In genomic region chr1:44819594-44820327, GRCh38 we compare ENCODE assay signal across 1 cellular context.
TF ChIP-seq lines count a peak whose summit lies in the region.

No MANE protein-coding gene starts in this region.

TF ChIP-seq in K562, 482 proteins besides CTCF, POLR2A, EP300 and RAD21 (continued from another document and continues in another):
- TF ChIP-seq SFPQ (IDR thresholded peaks at IDR 0.05; ENCODE audit: low read depth, low read length) (no peak), U2AF2 (optimal IDR thresholded peaks at IDR 0.05; ENCODE audit: low read depth, low read length) (no peak), ZNF407 (IDR thresholded peaks at IDR 0.05; ENCODE audit: low read depth) (no peak), THAP12 (CRISPR knock-in tag; IDR thresholded peaks at IDR 0.05) (peak; percentile 97), ZNF431 (CRISPR knock-in tag; IDR thresholded peaks at IDR 0.05) (no peak; the same call in none of the 2 replicates), ZNF740 (CRISPR knock-in tag; IDR thresholded peaks at IDR 0.05) (0 out of 2 replicates have a peak, but pooled peaks have one; percentile 13), ZNF740 (tag; IDR thresholded peaks at IDR 0.05) (no peak), ARID3A (IDR thresholded peaks at IDR 0.05; ENCODE audit: borderline replicate concordance, low read depth, low read length) (peak; percentile 94), ETS2 (tag; IDR thresholded peaks at IDR 0.05; ENCODE audit: borderline replicate concordance, poor library complexity, severe bottlenecking) (no peak), DNMT1 (IDR thresholded peaks at IDR 0.05) (peak; percentile 82; the same call in 1 of the 2 replicates), SMARCE1 (IDR thresholded peaks at IDR 0.05) (0 out of 2 replicates have a peak, but pooled peaks have one; percentile 8), ZNF655 (CRISPR knock-in tag; IDR thresholded peaks at IDR 0.05) (peak; percentile 89; the same call in 1 of the 2 replicates), NFYB (IDR thresholded peaks at IDR 0.05; ENCODE audit: extremely low read depth, insufficient read length) (no peak), NFE2 (IDR thresholded peaks at IDR 0.05; ENCODE audit: low read depth) (peak; percentile 23; the same call in 1 of the 2 replicates), ZNF444 (CRISPR knock-in tag; IDR thresholded peaks at IDR 0.05) (peak; percentile 85), RBM17 (IDR thresholded peaks at IDR 0.05; ENCODE audit: borderline replicate concordance, low read depth, low read length) (no peak), ZNF830 (CRISPR knock-in tag; IDR thresholded peaks at IDR 0.05) (0 out of 2 replicates have a peak, but pooled peaks have one; percentile 40), ZMIZ1 (IDR thresholded peaks at IDR 0.05; ENCODE audit: low read depth in 2 of 2, low read length in 2 of 2) (peak in 1 of 2 experiments; percentile 99; a peak in 2 of 4 replicates), SAFB2 (IDR thresholded peaks at IDR 0.05; ENCODE audit: borderline replicate concordance, low read depth, low read length, severe bottlenecking) (no peak), MEF2D (tag; conservative IDR thresholded peaks at IDR 0.05; ENCODE audit: low read depth) (peak; percentile 60; the same call in 1 of the 2 replicates), MAX (CRISPR knock-in tag; IDR thresholded peaks at IDR 0.05) (no peak), RBM14 (IDR thresholded peaks at IDR 0.05; ENCODE audit: borderline replicate concordance, insufficient read depth, low read depth, low read length) (no peak), ZFX (CRISPR knock-in tag; IDR thresholded peaks at IDR 0.05) (peak; percentile 65; the same call in 1 of the 2 replicates), GMEB1 (CRISPR knock-in tag; IDR thresholded peaks at IDR 0.05) (no peak), ZNF436 (CRISPR knock-in tag; IDR thresholded peaks at IDR 0.05) (peak; percentile 90)
